21 cellular contexts compared by ENCODE assay signal in genomic region chr9:85726737-85727136, GRCh38.
"Had no signal": no experiment of that assay in that cellular context is flagged by ENCODE, and none has a peak within 500 bp of the region (broad histone marks: within the 10 kb centered on the region; RNA-seq: fewer than 3 reads in every experiment).

No MANE protein-coding gene starts in this region.

- H3K4me3 Mint-ChIP-seq: dendritic cell treated with granulocyte-macrophage colony-stimulating factor and Interleukin-4, amounts not matched to agents 40 ng/mL and 50 ng/mL, for 4 days; endodermal cell; memory B cell had no signal

- H3K4me1 ChIP-seq: foreskin keratinocyte, transverse colon had no signal

- H3K27me3 ChIP-seq: foreskin keratinocyte, ovary, right atrium auricular region, sigmoid colon, stomach, transverse colon had no signal

- H3K9me3 ChIP-seq: left ventricle myocardium inferior, lower lobe of right lung, ovary, right atrium auricular region, sigmoid colon, stomach, thoracic aorta, transverse colon had no signal

- H3K4me3 ChIP-seq: left ventricle myocardium inferior, lower lobe of right lung, ovary, right atrium auricular region, sigmoid colon, skin epidermis, stomach, thoracic aorta, transverse colon had no signal

- H3K27me3 Mint-ChIP-seq: dendritic cell treated with granulocyte-macrophage colony-stimulating factor and Interleukin-4, amounts not matched to agents 40 ng/mL and 50 ng/mL, for 4 days; memory B cell had no signal

- DNase-seq: endodermal cell; erythroblast; foreskin keratinocyte; kidney; left cardiac atrium; left ventricle myocardium inferior; lower lobe of right lung; midbrain; nucleus accumbens; ovary; sigmoid colon; stimulated activated CD4-positive, alpha-beta T cell treated with anti-CD3 and anti-CD28 coated beads, Interleukin-2, amount 100 ng/mL, for 24 hours; stimulated activated naive CD4-positive, alpha-beta T cell; stomach; substantia nigra; transverse colon had no signal

- H3K36me3 ChIP-seq: left ventricle myocardium inferior, lower lobe of right lung, ovary, right atrium auricular region, sigmoid colon, thoracic aorta, transverse colon had no signal

- H3K27ac Mint-ChIP-seq: dendritic cell treated with granulocyte-macrophage colony-stimulating factor and Interleukin-4, amounts not matched to agents 40 ng/mL and 50 ng/mL, for 4 days; endodermal cell; memory B cell had no signal

- H3K27ac ChIP-seq: foreskin keratinocyte, left ventricle myocardium inferior, lower lobe of right lung, ovary, right atrium auricular region, sigmoid colon, skin epidermis, stomach, thoracic aorta, transverse colon had no signal

- H3K9me3 Mint-ChIP-seq: dendritic cell treated with granulocyte-macrophage colony-stimulating factor and Interleukin-4, amounts not matched to agents 40 ng/mL and 50 ng/mL, for 4 days; memory B cell had no signal
